ENCODE assay signal across 23 cellular contexts in the genomic region with DNA sequence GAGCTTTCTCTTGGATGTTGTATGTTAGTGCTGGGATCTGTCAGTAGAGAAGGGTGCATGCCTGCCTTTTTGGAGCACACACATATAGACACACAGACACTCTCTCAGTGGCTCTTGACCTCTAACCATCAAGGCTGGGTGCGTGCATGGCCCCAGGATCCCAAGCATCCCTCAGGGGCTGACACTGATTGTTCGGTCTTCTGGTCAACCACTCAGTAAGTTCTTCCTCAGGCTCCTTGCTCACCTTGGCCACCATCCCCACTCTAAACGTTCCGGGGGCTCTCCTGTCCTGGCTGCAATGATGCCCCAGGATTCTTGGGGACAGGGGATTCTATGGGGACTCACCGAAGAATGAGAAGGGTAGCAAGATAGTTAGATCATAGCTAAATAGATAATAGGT.
DNase-seq lines count a peak whose midpoint lies in the region; ATAC-seq and TF ChIP-seq lines count a peak whose summit lies in the region.
"Had no signal": no experiment of that assay in that cellular context is flagged by ENCODE, and none has a peak within 500 bp of the region (broad histone marks: within the 10 kb centered on the region; RNA-seq: fewer than 3 reads in every experiment).

No MANE protein-coding gene starts in this region.

- intact Hi-C loops in cardiac septum (cut with DNase I) = no loop called here
- intact Hi-C loops in spleen (cut with DNase I; ENCODE audit: low total_unique reads) = no loop called here
- intact Hi-C loops in psoas muscle (cut with DNase I) = no loop called here
- intact Hi-C loops in colonic mucosa (cut with DNase I) = no loop called here

- no peak for ATAC-seq in psoas muscle
- ATAC-seq: A549, GM12878 had no signal

- H3K27ac ChIP-seq in right atrium auricular region (no peak overlapping the region), spleen (no peak overlapping the region), psoas muscle (no peak overlapping the region), colonic mucosa (no peak overlapping the region)
- H3K27ac ChIP-seq: A549; BLaER1 treated with 17β-estradiol and CSF1 and Interleukin-3, amounts not matched to agents 10 nM and 100 nM; GM23248 had no signal

- H3K27me3 ChIP-seq in right atrium auricular region (no peaks in the 10 kb centered on the region), spleen (replicated peaks in 1 of 7) (peaks cover 0 to 18% (median 0%) of the 10 kb centered on the region in 7 donors), psoas muscle (ENCODE audit: insufficient read depth in 3 of 3, low read length in 2 of 3) (peaks cover 0 to 5% (median 0%) of the 10 kb centered on the region in 3 donors), colonic mucosa (no peaks in the 10 kb centered on the region)
- H3K27me3 ChIP-seq: BE2C had no signal

- TF ChIP-seq CTCF in right atrium auricular region (IDR thresholded peaks at IDR 0.05) (no peak), spleen (IDR thresholded peaks at IDR 0.05 in 8 of 11, conservative IDR thresholded peaks at IDR 0.05 in 3 of 11) (no peak), psoas muscle (IDR thresholded peaks at IDR 0.05) (no peak), colonic mucosa (IDR thresholded peaks at IDR 0.05) (no peak)

- WGBS in spleen, 5 donors = 85 to 94% (median 90%) methylated on average over 5 of the region's 5 CpGs
- 87 to 89% (median 88%) methylated on average over 5 of the region's 5 CpGs for WGBS in psoas muscle, 3 donors

- H3K9ac ChIP-seq in colonic mucosa (ENCODE audit: low read depth in 2 of 2, low read length in 2 of 2) = no peak overlapping the region
- H3K9ac ChIP-seq: BLaER1 treated with 17β-estradiol and CSF1 and Interleukin-3, amounts not matched to agents 10 nM and 100 nM; GM23248 had no signal

- H3K4me1 ChIP-seq in right atrium auricular region (no peaks in the 10 kb centered on the region), spleen (no peaks in the 10 kb centered on the region), psoas muscle (no peaks in the 10 kb centered on the region), colonic mucosa (no peaks in the 10 kb centered on the region)
- H3K4me1 ChIP-seq: A549, BE2C had no signal

- DNase-seq in cardiac septum (ENCODE audit: low spot score) = peak; percentile 27
- DNase-seq in right atrium auricular region (ENCODE audit: low spot score) = no peak
- DNase-seq in islet precursor cell = peak; percentile 17
- peak; percentile 29 for DNase-seq in spleen
- DNase-seq in psoas muscle = no peak
- no peak for DNase-seq in NCI-H345 treated with DMSO at 0.1 percent for 48 hours (lab: John Stamatoyannopoulos, UW; ENCODE audit: unreplicated experiment)
- no peak for DNase-seq in colonic mucosa
- DNase-seq: 8988T; ACHN; AML-193; BE2C; CD4-positive, alpha-beta T cell; CD8-positive, alpha-beta memory T cell; DMS 273 treated with DMSO at 0.1 percent for 48 hours; DMS79; EL; GDM1; GM23248; H7; HCEC 1CT had no signal

- H3K9me3 ChIP-seq in right atrium auricular region (no peaks in the 10 kb centered on the region), spleen (peaks cover 0 to 24% (median 1%) of the 10 kb centered on the region in 8 donors), psoas muscle (no peaks in the 10 kb centered on the region), colonic mucosa (no peaks in the 10 kb centered on the region)
- H3K9me3 ChIP-seq: A549, BE2C had no signal

- TF ChIP-seq POLR2A in spleen (IDR thresholded peaks at IDR 0.05) = no peak

- no peak overlapping the region for H3K4me3 ChIP-seq in right atrium auricular region
- H3K4me3 ChIP-seq in spleen = no peak overlapping the region
- H3K4me3 ChIP-seq in psoas muscle = no peak overlapping the region
- H3K4me3 ChIP-seq in colonic mucosa = no peak overlapping the region
- H3K4me3 ChIP-seq: A549; BLaER1 treated with 17β-estradiol and CSF1 and Interleukin-3, amounts not matched to agents 10 nM and 100 nM; GM12878; GM23248 had no signal

- H3K36me3 ChIP-seq in right atrium auricular region = no peaks in the 10 kb centered on the region
- no peaks in the 10 kb centered on the region for H3K36me3 ChIP-seq in spleen
- no peaks in the 10 kb centered on the region for H3K36me3 ChIP-seq in psoas muscle (ENCODE audit: insufficient read depth in 1 of 2, low read depth in 1 of 2)
- H3K36me3 ChIP-seq in colonic mucosa = no peaks in the 10 kb centered on the region
- H3K36me3 ChIP-seq: BE2C; BLaER1 treated with 17β-estradiol and CSF1 and Interleukin-3, amounts not matched to agents 10 nM and 100 nM had no signal

Comparison
In these comparisons a context has a peak if more than half of its experiments do, and no peak if none do; other contexts are left out.
1. DNase-seq: peak in cardiac septum (single experiment), islet precursor cell (single experiment) and spleen (single experiment); none in right atrium auricular region (single experiment), psoas muscle (0 of 2), NCI-H345 treated with DMSO at 0.1 percent for 48 hours (single experiment) and colonic mucosa (single experiment).